ENCODE assay signal across 14 cellular contexts in the genomic region with DNA sequence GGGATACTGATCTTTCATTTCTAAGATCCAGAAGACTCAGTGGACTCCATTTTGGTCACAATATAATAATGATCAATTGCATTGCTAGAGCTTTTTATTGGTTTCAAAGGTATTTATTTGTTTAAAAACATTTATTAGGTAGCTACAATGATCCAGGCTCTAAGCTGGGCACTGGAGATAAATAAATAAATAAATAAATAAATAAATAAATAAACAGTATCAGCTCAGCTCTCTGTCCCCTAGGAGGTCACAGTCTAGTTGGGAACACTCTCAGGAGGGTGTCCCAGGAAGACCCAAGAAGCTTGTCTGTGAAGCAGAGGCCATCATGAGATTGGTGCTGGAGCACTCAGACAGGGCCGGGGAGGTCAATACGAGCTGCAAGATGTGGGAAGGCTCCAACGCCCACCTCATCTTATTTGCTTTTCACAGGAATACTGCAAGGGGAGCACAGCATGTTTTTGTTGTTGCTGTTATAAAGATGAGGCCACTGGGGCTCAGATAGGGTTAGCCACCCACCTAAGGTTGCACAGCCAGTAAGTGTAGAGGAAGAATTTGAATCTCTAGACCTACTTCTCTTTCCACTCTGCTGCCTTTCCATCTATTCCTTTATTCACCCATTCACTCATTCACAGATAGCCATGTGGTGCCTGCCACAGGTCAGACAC. TPM values are rescaled to one million over a fixed set of nuclear protein-coding genes. Genes with fewer than 3 reads are reported as not detected.
DNase-seq lines count a peak whose midpoint lies in the region; ATAC-seq, FAIRE-seq and TF ChIP-seq lines count a peak whose summit lies in the region.
"Had no signal": no experiment of that assay in that cellular context is flagged by ENCODE, and none has a peak within 500 bp of the region (broad histone marks: within the 10 kb centered on the region; RNA-seq: fewer than 3 reads in every experiment).

No MANE protein-coding gene starts in this region.

- H4K20me1 ChIP-seq in OCI-LY7 (ENCODE audit: insufficient read depth, low read length) (no peaks in the 10 kb centered on the region), K562 (replicated peaks; ENCODE audit: control insufficient read depth, insufficient read depth, low read length) (no peaks in the 10 kb centered on the region), smooth muscle cell (ENCODE audit: low read depth) (no peaks in the 10 kb centered on the region)

- H3K9me3 ChIP-seq in OCI-LY7 (ENCODE audit: low read length) (no peaks in the 10 kb centered on the region), K562 (replicated peaks; ENCODE audit: control insufficient read depth, insufficient read depth, low read depth, low read length) (no peaks in the 10 kb centered on the region), smooth muscle cell (replicated peaks; ENCODE audit: low read depth) (no peaks in the 10 kb centered on the region)
- H3K9me3 ChIP-seq: heart right ventricle, thyroid gland had no signal

- no peaks in the 10 kb centered on the region for H3K36me3 ChIP-seq in OCI-LY7 (ENCODE audit: insufficient read depth, low read length)
- H3K36me3 ChIP-seq in K562 (ENCODE audit: control insufficient read depth, insufficient read depth, low read length), result no peaks in the 10 kb centered on the region
- H3K36me3 ChIP-seq in smooth muscle cell (ENCODE audit: low read depth), result no peaks in the 10 kb centered on the region
- H3K36me3 ChIP-seq: thyroid gland had no signal

- H3K27me3 ChIP-seq in K562 (ENCODE audit: control insufficient read depth in 2 of 2, insufficient read depth in 2 of 2, low read length in 2 of 2), result peaks cover 2 to 12% of the 10 kb centered on the region in 2 experiments; a peak in 2 of 5 replicates
- no peaks in the 10 kb centered on the region for H3K27me3 ChIP-seq in smooth muscle cell (ENCODE audit: low read depth)
- H3K27me3 ChIP-seq: thyroid gland had no signal

- peaks cover 94% of the 10 kb centered on the region for H3K4me1 Mint-ChIP-seq in activated CD4-positive, alpha-beta T cell treated with anti-CD3 and anti-CD28 coated beads, Interleukin-2, amount 10 ng/mL, durations not matched to agents 24 days and 14 days

- H3K27ac Mint-ChIP-seq in activated CD4-positive, alpha-beta T cell treated with anti-CD3 and anti-CD28 coated beads, Interleukin-2, amount 10 ng/mL, durations not matched to agents 24 days and 14 days, result peak overlapping the region; percentile 100
- H3K27ac Mint-ChIP-seq: nephron had no signal

- no peak for TF ChIP-seq POLR2A in K562 (conservative IDR thresholded peaks at IDR 0.05)

- WGBS in K562 (ENCODE audit: insufficient coverage, low coverage, missing lambda C conversion rate), result 24% methylated on average over 3 of the region's 3 CpGs
- whole genome bisulfite sequencing in smooth muscle cell (ENCODE audit: low lambda C conversion rate), result 94% methylated on average over 3 of the region's 3 CpGs

- H3K4me1 ChIP-seq in OCI-LY7 (ENCODE audit: insufficient read depth, low read length, poor library complexity, severe bottlenecking) (peaks cover 85% of the 10 kb centered on the region), K562 (replicated peaks in 1 of 2; ENCODE audit: control insufficient read depth in 2 of 2, insufficient read depth in 2 of 2, low read length in 2 of 2) (peaks cover 0 to 8% of the 10 kb centered on the region in 2 experiments; a peak in 1 of 5 replicates), smooth muscle cell (ENCODE audit: low read depth) (peaks cover 3% of the 10 kb centered on the region)

- peak overlapping the region; percentile 95 for H3K4me2 ChIP-seq in OCI-LY7 (ENCODE audit: low read length)
- H3K4me2 ChIP-seq in K562 (ENCODE audit: insufficient read depth, low read length), result no peak overlapping the region
- peak overlapping the region; percentile 33 for H3K4me2 ChIP-seq in smooth muscle cell

- BruUV-seq in OCI-LY7 (replicated peaks; lab: Mats Ljungman, UMichigan), result no TSS peak
- BruUV-seq in K562 (replicated peaks; lab: Mats Ljungman, UMichigan), result no TSS peak

- H3K27ac ChIP-seq in OCI-LY7 (ENCODE audit: low read depth, low read length, poor library complexity, severe bottlenecking) (peak overlapping the region; percentile 92), K562 (ENCODE audit: extremely low read depth, low read depth, low read length) (no peak overlapping the region), smooth muscle cell (ENCODE audit: low read depth) (no peak overlapping the region)
- H3K27ac ChIP-seq: thyroid gland had no signal

- no peaks in the 10 kb centered on the region for H3K9me2 ChIP-seq in OCI-LY7 (ENCODE audit: insufficient read depth, low read length)

- POLR2A ChIA-PET in OCI-LY7 (lab: Charles Lee) (interaction anchor here (0.8 to 6.3 kb wide), 6 partner anchors 8 to 623 kb away, joined by 3 to 70 read pairs (median 5); partner anchors contain the start of gene ASB2), K562 (lab: Yijun Ruan, JAX) (interaction anchor here (0.6 kb wide), 1 partner anchor 63 kb away, joined by 5 read pairs; no protein-coding TSS in a partner anchor)

- in situ Hi-C loops in K562 (cut with MboI), result no loop called here

- H2AFZ ChIP-seq in OCI-LY7 (ENCODE audit: low read length) (peak overlapping the region; percentile 61; the same call in 1 of the 2 replicates), K562 (ENCODE audit: low read depth, low read length) (no peak overlapping the region), smooth muscle cell (ENCODE audit: low read depth) (no peak overlapping the region)

- no peak overlapping the region for H3K9ac ChIP-seq in K562 (ENCODE audit: insufficient read depth in 1 of 2, low read depth in 2 of 2, low read length in 2 of 2)
- peak overlapping the region; percentile 59 for H3K9ac ChIP-seq in smooth muscle cell (ENCODE audit: low read depth)

- H3F3A ChIP-seq in smooth muscle cell (ENCODE audit: low read depth), result peaks cover 8% of the 10 kb centered on the region

- no peak for ATAC-seq in K562
- ATAC-seq: heart right ventricle had no signal

- no peaks in the 10 kb centered on the region for H3K27me3 Mint-ChIP-seq in activated CD4-positive, alpha-beta T cell treated with anti-CD3 and anti-CD28 coated beads, Interleukin-2, amount 10 ng/mL, durations not matched to agents 24 days and 14 days

- H3K9me1 ChIP-seq in K562 (ENCODE audit: control insufficient read depth, insufficient read depth, low read length), result no peaks in the 10 kb centered on the region

- TF ChIP-seq EP300 in K562 (IDR thresholded peaks at IDR 0.05; ENCODE audit: low read length), result no peak

- peaks cover 39% of the 10 kb centered on the region for H3K36me3 Mint-ChIP-seq in activated CD4-positive, alpha-beta T cell treated with anti-CD3 and anti-CD28 coated beads, Interleukin-2, amount 10 ng/mL, durations not matched to agents 24 days and 14 days (ENCODE audit: low read depth)

- CTCF ChIA-PET in OCI-LY7 (lab: Charles Lee; ENCODE audit: unreplicated experiment), result interaction anchor here (1.7 kb wide), 1 partner anchor 10 kb away, joined by 5 read pairs; no protein-coding TSS in a partner anchor
- CTCF ChIA-PET in K562 (lab: Yijun Ruan, JAX; ENCODE audit: low intra/inter-chr PET ratio), result no interaction called here

- FAIRE-seq in K562 (lab: Jason Lieb, UNC), result no peak
- FAIRE-seq: HTR-8/SVneo had no signal

- TF ChIP-seq CTCF in OCI-LY7 (conservative IDR thresholded peaks at IDR 0.05; ENCODE audit: low read length) (no peak), K562 (IDR thresholded peaks at IDR 0.05 in 2 of 3, conservative IDR thresholded peaks at IDR 0.05 in 1 of 3; ENCODE audit: insufficient read depth in 2 of 3, low read depth in 1 of 3, low read length in 3 of 3) (no peak), smooth muscle cell (IDR thresholded peaks at IDR 0.05; ENCODE audit: borderline replicate concordance, insufficient read depth, poor library complexity, severe bottlenecking) (no peak)

- peaks cover 12% of the 10 kb centered on the region for H3K9me3 Mint-ChIP-seq in activated CD4-positive, alpha-beta T cell treated with anti-CD3 and anti-CD28 coated beads, Interleukin-2, amount 10 ng/mL, durations not matched to agents 24 days and 14 days
- H3K9me3 Mint-ChIP-seq: nephron had no signal

- peak overlapping the region; percentile 86 for H3K4me3 Mint-ChIP-seq in activated CD4-positive, alpha-beta T cell treated with anti-CD3 and anti-CD28 coated beads, Interleukin-2, amount 10 ng/mL, durations not matched to agents 24 days and 14 days
- H3K4me3 Mint-ChIP-seq: nephron had no signal

- no peaks in the 10 kb centered on the region for H3K79me2 ChIP-seq in OCI-LY7 (ENCODE audit: insufficient read depth, low read depth, low read length)
- H3K79me2 ChIP-seq in K562 (ENCODE audit: control insufficient read depth, insufficient read depth, low read length), result no peaks in the 10 kb centered on the region
- no peaks in the 10 kb centered on the region for H3K79me2 ChIP-seq in smooth muscle cell (ENCODE audit: low read depth)

- peak overlapping the region; percentile 11 for H3K4me3 ChIP-seq in OCI-LY7 (ENCODE audit: low read depth, low read length, poor library complexity, severe bottlenecking)
- no peak overlapping the region for H3K4me3 ChIP-seq in K562
- H3K4me3 ChIP-seq in smooth muscle cell, result no peak overlapping the region
- H3K4me3 ChIP-seq: heart right ventricle, thyroid gland had no signal

- intact Hi-C loops in activated CD4-positive, alpha-beta T cell treated with anti-CD3 and anti-CD28 coated beads, Interleukin-2, amount 10 ng/mL, durations not matched to agents 24 days and 14 days (cut with micrococcal nuclease), result no loop called here
- intact Hi-C loops in OCI-LY7 (cut with micrococcal nuclease; ENCODE audit: unreplicated experiment) (loop anchor here (10.0 kb wide), 1 partner anchor 756 kb away; the partner anchor contains the start of genes GON7 and UBR7), K562 (cut with micrococcal nuclease) (no loop called here)

- no peak for DNase-seq in activated CD4-positive, alpha-beta T cell treated with anti-CD3 and anti-CD28 coated beads, Interleukin-2, amount 10 ng/mL, durations not matched to agents 24 days and 14 days
- no peak for DNase-seq in activated CD4-positive, alpha-beta T cell treated with anti-CD3 and anti-CD28 coated beads, Interleukin-2, amount 50 U/mL, for 1 hour
- DNase-seq in OCI-LY7 (ENCODE audit: low spot score) (no peak), K562 (ENCODE audit: extremely low read depth in 1 of 4, low spot score in 3 of 4) (no peak), smooth muscle cell (lab: John Stamatoyannopoulos, UW; ENCODE audit: unreplicated experiment) (no peak), Ammon's horn (ENCODE audit: low spot score) (no peak), C1 segment of cervical spinal cord (lab: John Stamatoyannopoulos, UW) (no peak), HuH-7.5 (ENCODE audit: low spot score) (no peak)
- DNase-seq: heart right ventricle, SW 1271, thyroid gland had no signal

- no peak for TF ChIP-seq RAD21 in K562 (CRISPR knock-in tag; conservative IDR thresholded peaks at IDR 0.05 in 1 of 2, IDR thresholded peaks at IDR 0.05 in 1 of 2)

RNA-seq across cellular contexts. Expression of gene ASB2, which starts 15.5 kb away (rescaled TPM):
- 21.1 and 21.6 TPM in 2 replicates for total RNA-seq in activated CD4-positive, alpha-beta T cell treated with anti-CD3 and anti-CD28 coated beads, Interleukin-2, amount 10 ng/mL, durations not matched to agents 24 days and 14 days
- total RNA-seq in OCI-LY7 (2014; rRNA removed; shearing (Covaris generic)), result 15.0 and 21.7 TPM in 2 replicates
- total RNA-seq in OCI-LY7 (2022) (16.1 and 23.6 TPM in 2 replicates), K562 (2014; rRNA removed) (not detected in 2 replicates), K562 (2014; rRNA removed; fragmentation: Illumina TruSeq; extraction: Trizol) (not detected in 2 replicates), K562 (2015; rRNA removed; fragmentation: Illumina TruSeq; extraction: Trizol) (not detected in 2 replicates), K562 (2021) (not detected in 2 replicates), smooth muscle cell (0.99 and 6.5 TPM in 2 replicates)
- not detected in 2 replicates for total RNA-seq in K562 (2011; cell fraction: chromatin; rRNA removed; ENCODE audit: low replicate concordance)
- total RNA-seq in K562 (2011; cell fraction: nucleolus; rRNA removed), result not detected in 2 replicates
- not detected in 2 replicates for total RNA-seq in K562 (2011; cell fraction: nucleoplasm; rRNA removed)
- polyA plus RNA-seq in K562 (2011; rRNA removed) (not detected in 2 replicates), K562 (2014; fragmentation: Illumina TruSeq; extraction: Trizol) (not detected in 2 replicates), K562 (2014; fragmentation: Nextera tagmentation; extraction: Ambion mirVana) (not detected), K562 (2014; rRNA removed) (not detected in 2 replicates), smooth muscle cell (0.30 TPM in 1 of 2 replicates, not detected in the other)
- not detected in 2 replicates for polyA plus RNA-seq in K562 (2011; cell fraction: cytosol; rRNA removed)
- not detected in 2 replicates for polyA plus RNA-seq in K562 (2011; cell fraction: nucleus; rRNA removed)
- 0.12 TPM in 1 of 2 replicates, not detected in the other for polyA plus RNA-seq in K562 (2012)
- polyA minus RNA-seq in K562 (2011; rRNA and poly(A)+ RNA removed), result not detected in 2 replicates
- not detected in 2 replicates for polyA minus RNA-seq in K562 (2011; cell fraction: cytosol; rRNA and poly(A)+ RNA removed)
- polyA minus RNA-seq in K562 (2011; cell fraction: nucleus; rRNA and poly(A)+ RNA removed), result not detected in 2 replicates
- total RNA-seq: A673 had no signal

RNA-seq across cellular contexts. Expression of gene FAM181A, which starts 33.8 kb away (rescaled TPM):
- not detected in 2 replicates for total RNA-seq in activated CD4-positive, alpha-beta T cell treated with anti-CD3 and anti-CD28 coated beads, Interleukin-2, amount 10 ng/mL, durations not matched to agents 24 days and 14 days
- total RNA-seq in OCI-LY7 (2014; rRNA removed; shearing (Covaris generic)), result not detected in 2 replicates
- total RNA-seq in OCI-LY7 (2022) (not detected in 2 replicates), K562 (2014; rRNA removed) (not detected in 2 replicates), K562 (2014; rRNA removed; fragmentation: Illumina TruSeq; extraction: Trizol) (not detected in 2 replicates), K562 (2015; rRNA removed; fragmentation: Illumina TruSeq; extraction: Trizol) (not detected in 2 replicates), K562 (2021) (not detected in 2 replicates), smooth muscle cell (not detected in 2 replicates)
- not detected in 2 replicates for total RNA-seq in K562 (2011; cell fraction: chromatin; rRNA removed; ENCODE audit: low replicate concordance)
- total RNA-seq in K562 (2011; cell fraction: nucleolus; rRNA removed), result not detected in 2 replicates
- not detected in 2 replicates for total RNA-seq in K562 (2011; cell fraction: nucleoplasm; rRNA removed)
- polyA plus RNA-seq in K562 (2011; rRNA removed) (not detected in 2 replicates), K562 (2014; fragmentation: Illumina TruSeq; extraction: Trizol) (not detected in 2 replicates), K562 (2014; fragmentation: Nextera tagmentation; extraction: Ambion mirVana) (not detected), K562 (2014; rRNA removed) (not detected in 2 replicates), smooth muscle cell (not detected in 2 replicates)
- polyA plus RNA-seq in K562 (2011; cell fraction: cytosol; rRNA removed), result not detected in 2 replicates
- not detected in 2 replicates for polyA plus RNA-seq in K562 (2011; cell fraction: nucleus; rRNA removed)
- polyA plus RNA-seq in K562 (2012), result not detected in 2 replicates
- polyA minus RNA-seq in K562 (2011; rRNA and poly(A)+ RNA removed), result not detected in 2 replicates
- not detected in 2 replicates for polyA minus RNA-seq in K562 (2011; cell fraction: cytosol; rRNA and poly(A)+ RNA removed)
- polyA minus RNA-seq in K562 (2011; cell fraction: nucleus; rRNA and poly(A)+ RNA removed), result not detected in 2 replicates
- total RNA-seq: A673, heart right ventricle had no signal
- polyA plus RNA-seq: heart right ventricle had no signal

RNA-seq across cellular contexts. Expression of gene CCDC197, which starts 36.2 kb away (rescaled TPM):
- not detected in 2 replicates for total RNA-seq in activated CD4-positive, alpha-beta T cell treated with anti-CD3 and anti-CD28 coated beads, Interleukin-2, amount 10 ng/mL, durations not matched to agents 24 days and 14 days
- not detected in 2 replicates for total RNA-seq in OCI-LY7 (2014; rRNA removed; shearing (Covaris generic))
- total RNA-seq in OCI-LY7 (2022), result not detected in 2 replicates
- total RNA-seq in K562 (2011; cell fraction: chromatin; rRNA removed; ENCODE audit: low replicate concordance), result not detected in 2 replicates
- not detected in 2 replicates for total RNA-seq in K562 (2011; cell fraction: nucleolus; rRNA removed)
- total RNA-seq in K562 (2011; cell fraction: nucleoplasm; rRNA removed), result not detected in 2 replicates
- total RNA-seq in K562 (2014; rRNA removed), result not detected in 2 replicates
- not detected in 2 replicates for total RNA-seq in K562 (2014; rRNA removed; fragmentation: Illumina TruSeq; extraction: Trizol)
- not detected in 2 replicates for total RNA-seq in K562 (2015; rRNA removed; fragmentation: Illumina TruSeq; extraction: Trizol)
- total RNA-seq in K562 (2021), result not detected in 2 replicates
- polyA plus RNA-seq in K562 (2011; rRNA removed), result not detected in 2 replicates
- polyA plus RNA-seq in K562 (2011; cell fraction: cytosol; rRNA removed), result not detected in 2 replicates
- not detected in 2 replicates for polyA plus RNA-seq in K562 (2011; cell fraction: nucleus; rRNA removed)
- polyA plus RNA-seq in K562 (2012), result not detected in 2 replicates
- polyA plus RNA-seq in K562 (2014; fragmentation: Illumina TruSeq; extraction: Trizol), result not detected in 2 replicates
- polyA plus RNA-seq in K562 (2014; fragmentation: Nextera tagmentation; extraction: Ambion mirVana), result not detected
- not detected in 2 replicates for polyA plus RNA-seq in K562 (2014; rRNA removed)
- not detected in 2 replicates for polyA minus RNA-seq in K562 (2011; rRNA and poly(A)+ RNA removed)
- polyA minus RNA-seq in K562 (2011; cell fraction: cytosol; rRNA and poly(A)+ RNA removed), result not detected in 2 replicates
- polyA minus RNA-seq in K562 (2011; cell fraction: nucleus; rRNA and poly(A)+ RNA removed), result not detected in 2 replicates
- not detected in 2 replicates for total RNA-seq in smooth muscle cell
- not detected in 2 replicates for polyA plus RNA-seq in smooth muscle cell
- total RNA-seq: A673, thyroid gland had no signal
